ENCODE assay signal across 8 cellular contexts in genomic region chr11:114399903-114400221, GRCh38. TPM values are rescaled to one million over a fixed set of nuclear protein-coding genes. Genes with fewer than 3 reads are reported as not detected.
DNase-seq lines count a peak whose midpoint lies in the region; ATAC-seq and TF ChIP-seq lines count a peak whose summit lies in the region.

No MANE protein-coding gene starts in this region.

- H3K4me3 Mint-ChIP-seq in chondrocyte (ENCODE audit: unreplicated experiment) = peak overlapping the region; percentile 98

- H3K27ac ChIP-seq in vagina = peak overlapping the region; percentile 98

- TF ChIP-seq POLR2A in vagina (IDR thresholded peaks at IDR 0.05) = no peak

- peak overlapping the region; percentile 100 for H3K27ac Mint-ChIP-seq in chondrocyte (ENCODE audit: unreplicated experiment)

- H3K27me3 Mint-ChIP-seq in chondrocyte (ENCODE audit: low read depth) = no peaks in the 10 kb centered on the region

- peaks cover 52% of the 10 kb centered on the region for H3K4me1 ChIP-seq in vagina

- H3K36me3 Mint-ChIP-seq in chondrocyte (ENCODE audit: low read depth) = peaks cover 8% of the 10 kb centered on the region

- TF ChIP-seq CTCF in AG09319 (IDR thresholded peaks at IDR 0.05; ENCODE audit: low read depth, low read length) (no peak), chondrocyte (IDR thresholded peaks at IDR 0.05) (no peak), vagina (IDR thresholded peaks at IDR 0.05) (no peak)

- DNase-seq in AG09319 (ENCODE audit: extremely low read depth, low read depth) (peak; percentile 16), NCI-H82 treated with DMSO at 0.1 percent for 48 hours (lab: John Stamatoyannopoulos, UW; ENCODE audit: unreplicated experiment) (peak; percentile 66), chondrocyte (ENCODE audit: low spot score) (no peak), mesenteric fat pad (ENCODE audit: low spot score) (peak; percentile 92), vagina (ENCODE audit: extremely low spot score in 2 of 2) (no peak)
- DNase-seq in effector CD8-positive, alpha-beta T cell (lab: John Stamatoyannopoulos, UW) = no peak

- H3K9me3 Mint-ChIP-seq in chondrocyte (ENCODE audit: low read depth) = no peaks in the 10 kb centered on the region

- peak overlapping the region; percentile 64 to 75 for H3K4me3 ChIP-seq in vagina

- peaks cover 0 to 1% of the 10 kb centered on the region in 2 donors for H3K36me3 ChIP-seq in vagina

- intact Hi-C loops in vagina (cut with DNase I) = no loop called here

- peak; percentile 22 for ATAC-seq in GM18873 (IDR thresholded peaks at IDR 0.05; ENCODE audit: low FRiP score, unreplicated experiment)
- ATAC-seq in HG03135 (IDR thresholded peaks at IDR 0.05; ENCODE audit: unreplicated experiment) = peak; percentile 30

- peaks cover 42% of the 10 kb centered on the region for H3K4me1 Mint-ChIP-seq in chondrocyte (ENCODE audit: low read depth)

- H3K9me3 ChIP-seq in vagina = no peaks in the 10 kb centered on the region

- no peaks in the 10 kb centered on the region for H3K27me3 ChIP-seq in vagina

RNA-seq across cellular contexts. Expression of gene C11orf71, which starts 0.4 kb away (rescaled TPM):
- total RNA-seq in chondrocyte = 2.2 to 3.7 TPM (median 2.9 TPM) in 3 replicates
- total RNA-seq in mesenteric fat pad = 6.6 TPM
- total RNA-seq in vagina = 2.7 TPM

RNA-seq across cellular contexts. Expression of gene RBM7, which starts 0.6 kb away (rescaled TPM):
- total RNA-seq in chondrocyte (27.4 to 37.6 TPM (median 37.1 TPM) in 3 replicates), mesenteric fat pad (29.5 TPM), vagina (24.8 TPM)

RNA-seq across cellular contexts. Expression of gene REXO2, which starts 39.4 kb away (rescaled TPM):
- total RNA-seq in chondrocyte (151 to 183 TPM (median 178 TPM) in 3 replicates), mesenteric fat pad (85.9 TPM), vagina (146 TPM)

Comparison
In these comparisons a context has a peak if more than half of its experiments do, and no peak if none do; other contexts are left out.
1. DNase-seq: peak in AG09319 (single experiment), NCI-H82 treated with DMSO at 0.1 percent for 48 hours (single experiment) and mesenteric fat pad (single experiment); none in chondrocyte (single experiment), vagina (0 of 2) and effector CD8-positive, alpha-beta T cell (single experiment).